In the genomic region with DNA sequence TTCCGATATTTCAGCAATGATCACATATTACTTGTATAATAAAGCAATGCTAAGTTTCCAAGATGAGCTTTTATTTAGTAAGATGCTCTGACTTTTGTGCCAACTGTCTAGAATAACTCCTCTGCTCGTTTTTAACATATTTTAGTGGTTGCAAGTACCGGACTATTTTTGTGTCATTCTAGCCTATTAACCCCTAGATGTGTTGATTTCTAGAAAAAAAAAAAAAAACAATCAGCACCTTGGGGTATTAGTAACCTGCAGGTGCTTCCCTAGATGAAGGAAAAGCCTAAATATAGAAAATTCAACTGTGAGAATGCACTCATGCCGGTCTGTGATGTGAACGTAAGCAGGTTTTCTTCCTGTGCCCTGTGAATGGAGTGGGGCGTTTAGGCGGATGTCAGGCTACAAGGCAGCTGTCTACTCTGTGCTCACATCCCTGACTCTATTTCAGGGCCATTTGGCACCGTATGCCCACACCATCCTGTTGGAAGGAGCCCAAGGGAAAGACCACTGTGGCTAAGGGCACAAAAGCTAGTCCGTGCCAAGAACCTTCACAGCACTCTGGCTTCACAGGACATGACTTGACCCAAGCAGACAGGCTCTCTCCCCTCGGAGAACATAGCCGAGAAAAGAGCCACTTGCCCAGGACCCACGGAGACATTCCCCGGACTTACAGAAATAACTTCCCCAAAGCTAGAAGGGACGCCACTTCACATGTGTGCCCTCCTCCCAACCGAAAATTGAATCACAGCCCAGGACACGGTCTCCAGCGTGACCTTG, we compare ENCODE assay signal across 14 cellular contexts.
DNase-seq lines count a peak whose midpoint lies in the region; ATAC-seq and TF ChIP-seq lines count a peak whose summit lies in the region.
"Had no signal": no experiment of that assay in that cellular context is flagged by ENCODE, and none has a peak within 500 bp of the region (broad histone marks: within the 10 kb centered on the region; RNA-seq: fewer than 3 reads in every experiment).

No MANE protein-coding gene starts in this region.

- TF ChIP-seq POLR2A in adrenal gland (IDR thresholded peaks at IDR 0.05) (peak in 1 of 2 donors; percentile 24), esophagus muscularis mucosa (IDR thresholded peaks at IDR 0.05; ENCODE audit: low read depth) (no peak)

- no peaks in the 10 kb centered on the region for H3K27me3 ChIP-seq in adrenal gland
- no peaks in the 10 kb centered on the region for H3K27me3 ChIP-seq in left ventricle myocardium inferior (ENCODE audit: low read depth)
- H3K27me3 ChIP-seq in psoas muscle (ENCODE audit: insufficient read depth in 3 of 3, low read length in 2 of 3): peaks cover 0 to 3% (median 0%) of the 10 kb centered on the region in 3 donors
- no peaks in the 10 kb centered on the region for H3K27me3 ChIP-seq in esophagus muscularis mucosa
- H3K27me3 ChIP-seq: cardiac muscle cell had no signal

- peak; percentile 69 to 77 (median 72) for ATAC-seq in psoas muscle
- no peak for ATAC-seq in GM18873 (IDR thresholded peaks at IDR 0.05; ENCODE audit: low FRiP score, unreplicated experiment)

- H3K4me3 ChIP-seq in adrenal gland: peak overlapping the region in 1 of 4 donors; percentile 24
- peak overlapping the region; percentile 24 for H3K4me3 ChIP-seq in left ventricle myocardium inferior
- H3K4me3 ChIP-seq in psoas muscle: peak overlapping the region; percentile 43
- peak overlapping the region in 2 of 4 donors; percentile 9 to 20 for H3K4me3 ChIP-seq in esophagus muscularis mucosa
- H3K4me3 ChIP-seq: A549, cardiac muscle cell had no signal

- DNase-seq in Ammon's horn (ENCODE audit: low spot score) (peak; percentile 21), adrenal gland (peak; percentile 43 to 69 (median 49)), left ventricle myocardium inferior (no peak), psoas muscle (no peak), esophagus muscularis mucosa (ENCODE audit: extremely low spot score) (no peak)
- DNase-seq in activated naive CD4-positive, alpha-beta T cell treated with anti-CD3 and anti-CD28 coated beads, Interleukin-2, amount 50 U/mL, for 16 hours: no peak
- no peak for DNase-seq in stimulated activated CD4-positive, alpha-beta T cell treated with anti-CD3 and anti-CD28 coated beads, Interleukin-4, amount 100 ng/mL, for 24 hours
- DNase-seq: activated CD4-positive, alpha-beta T cell treated with anti-CD3 and anti-CD28 coated beads, Interleukin-2, amount 50 U/mL, for 4 hours; activated effector memory CD4-positive, alpha-beta T cell treated with anti-CD3 and anti-CD28 coated beads, Interleukin-2, amount 50 U/mL, for 16 hours; erythroblast; NCI-H510A had no signal

- H3K27ac ChIP-seq in adrenal gland (peak overlapping the region; percentile 2 to 89 (median 73)), left ventricle myocardium inferior (replicated peaks) (peak overlapping the region; percentile 73), psoas muscle (peak overlapping the region; percentile 63), esophagus muscularis mucosa (replicated peaks in 1 of 4) (peak overlapping the region in 2 of 4 donors; percentile 38 to 74)
- H3K27ac ChIP-seq: A549, cardiac muscle cell had no signal

- H3K36me3 ChIP-seq in adrenal gland (replicated peaks in 1 of 2): no peaks in the 10 kb centered on the region
- no peaks in the 10 kb centered on the region for H3K36me3 ChIP-seq in left ventricle myocardium inferior
- no peaks in the 10 kb centered on the region for H3K36me3 ChIP-seq in psoas muscle (ENCODE audit: insufficient read depth in 1 of 2, low read depth in 1 of 2)
- no peaks in the 10 kb centered on the region for H3K36me3 ChIP-seq in esophagus muscularis mucosa
- H3K36me3 ChIP-seq: cardiac muscle cell had no signal

- intact Hi-C loops in adrenal gland (cut with DNase I) (loop anchor here in 1 of 2 donors (10.0 kb wide), 1 partner anchor 298 kb away; no protein-coding TSS in a partner anchor), left ventricle myocardium inferior (cut with micrococcal nuclease) (no loop called here), psoas muscle (cut with DNase I) (loop anchor here (2.0 to 10.0 kb wide), 3 partner anchors 36 to 312 kb away; no protein-coding TSS in a partner anchor), esophagus muscularis mucosa (cut with DNase I) (loop anchor here (5.0 kb wide), 1 partner anchor 159 kb away; no protein-coding TSS in a partner anchor)

- no peaks in the 10 kb centered on the region for H3K9me3 ChIP-seq in adrenal gland (replicated peaks in 1 of 3)
- no peaks in the 10 kb centered on the region for H3K9me3 ChIP-seq in left ventricle myocardium inferior (replicated peaks)
- H3K9me3 ChIP-seq in psoas muscle: no peaks in the 10 kb centered on the region
- H3K9me3 ChIP-seq in esophagus muscularis mucosa: no peaks in the 10 kb centered on the region
- H3K9me3 ChIP-seq: A549 had no signal

- no peak for TF ChIP-seq CTCF in adrenal gland (IDR thresholded peaks at IDR 0.05)
- TF ChIP-seq CTCF in left ventricle myocardium inferior (IDR thresholded peaks at IDR 0.05; ENCODE audit: borderline replicate concordance): no peak
- TF ChIP-seq CTCF in psoas muscle (IDR thresholded peaks at IDR 0.05): no peak
- TF ChIP-seq CTCF in esophagus muscularis mucosa (IDR thresholded peaks at IDR 0.05): no peak

- peaks cover 13 to 22% of the 10 kb centered on the region in 2 donors for H3K4me1 ChIP-seq in adrenal gland (replicated peaks in 1 of 2)
- H3K4me1 ChIP-seq in left ventricle myocardium inferior: peaks cover 21% of the 10 kb centered on the region
- H3K4me1 ChIP-seq in psoas muscle: peaks cover 17% of the 10 kb centered on the region
- H3K4me1 ChIP-seq in esophagus muscularis mucosa: peaks cover 11 to 20% (median 17%) of the 10 kb centered on the region in 4 donors
- H3K4me1 ChIP-seq: A549 had no signal

- WGBS in adrenal gland, 4 donors: 22 to 27% (median 24%) methylated on average over 16 to 17 of the region's 17 CpGs
- 10 to 16% (median 15%) methylated on average over 17 of the region's 17 CpGs for WGBS in psoas muscle, 3 donors
- WGBS in esophagus muscularis mucosa: 59% methylated on average over 17 of the region's 17 CpGs

- no peak for TF ChIP-seq EP300 in esophagus muscularis mucosa (IDR thresholded peaks at IDR 0.05)

Comparison
In these comparisons a context has a peak if more than half of its experiments do, and no peak if none do; other contexts are left out.
1. DNase-seq: peak in Ammon's horn (single experiment) and adrenal gland (7 of 7); none in left ventricle myocardium inferior (single experiment), psoas muscle (0 of 2), activated naive CD4-positive, alpha-beta T cell treated with anti-CD3 and anti-CD28 coated beads, Interleukin-2, amount 50 U/mL, for 16 hours (single experiment), stimulated activated CD4-positive, alpha-beta T cell treated with anti-CD3 and anti-CD28 coated beads, Interleukin-4, amount 100 ng/mL, for 24 hours (single experiment) and esophagus muscularis mucosa (single experiment).